ENCODE assay signal across 7 cellular contexts in the genomic region with DNA sequence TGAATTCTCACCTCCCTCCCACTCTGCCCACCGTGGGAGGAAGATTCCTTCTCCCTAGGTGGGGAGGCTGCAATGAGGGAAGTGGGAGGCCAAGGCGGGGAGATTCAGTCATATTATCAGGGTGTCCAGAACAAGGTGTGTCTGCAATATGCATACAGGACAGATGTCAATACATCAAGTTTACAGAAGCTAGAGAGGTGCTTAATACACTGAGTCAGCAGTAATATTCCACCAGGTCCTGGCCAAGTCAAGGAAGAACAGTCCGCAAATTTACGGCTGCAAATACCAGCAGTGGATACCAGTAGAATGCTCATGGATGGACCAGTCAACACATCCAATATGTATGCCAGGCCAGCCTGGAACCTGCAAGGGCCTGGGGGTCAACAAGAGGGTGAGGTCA.
"Had no signal": no experiment of that assay in that cellular context is flagged by ENCODE, and none has a peak within 500 bp of the region (broad histone marks: within the 10 kb centered on the region; RNA-seq: fewer than 3 reads in every experiment).

No MANE protein-coding gene starts in this region.

- H3K4me3 Mint-ChIP-seq: GM23338, H9 had no signal

- FAIRE-seq: H1, H54, HTR-8/SVneo had no signal

- DNase-seq: H9, HCEC 1CT, KBM-7 had no signal

- H2AFZ ChIP-seq: GM23338 had no signal

- H3K27ac Mint-ChIP-seq: GM23338, H9 had no signal

- H3K9me3 Mint-ChIP-seq: GM23338, H9 had no signal

- ATAC-seq: GM23338 had no signal

- H3K4me2 ChIP-seq: GM23338 had no signal

- H3K4me3 ChIP-seq: GM23338 had no signal
